Comparison of ENCODE assay signal across 30 cellular contexts in genomic region chr22:22923930-22924329, GRCh38. TPM values are rescaled to one million over a fixed set of nuclear protein-coding genes. Genes with fewer than 3 reads are reported as not detected.
"Had no signal": no experiment of that assay in that cellular context is flagged by ENCODE, and none has a peak within 500 bp of the region (broad histone marks: within the 10 kb centered on the region; RNA-seq: fewer than 3 reads in every experiment).

No MANE protein-coding gene starts in this region.

- H3K27ac Mint-ChIP-seq: activated CD4-positive, alpha-beta memory T cell treated with anti-CD3 and anti-CD28 coated beads, Interleukin-2, amount 10 ng/mL, durations not matched to agents 7 days and 5 days; activated CD4-positive, alpha-beta T cell treated with anti-CD3 and anti-CD28 coated beads, Interleukin-2, amount 10 ng/mL, durations not matched to agents 7 days and 5 days; activated T-cell treated with anti-CD3 and anti-CD28 coated beads, Interleukin-2, amount 50 U/mL, for 24 hours; stimulated activated effector memory CD8-positive, alpha-beta T cell treated with anti-CD3 and anti-CD28 coated beads, Interleukin-12 subunit alpha, Interleukin-12 subunit beta, amount 100 ng/mL, for 72 hours; stimulated activated naive CD8-positive, alpha-beta T cell treated with anti-CD3 and anti-CD28 coated beads, Interleukin-15, amount 100 ng/mL, for 72 hours had no signal

- H3K36me3 ChIP-seq: esophagus muscularis mucosa, heart right ventricle, pancreas, prostate gland, upper lobe of left lung, vagina had no signal

- H3K4me3 Mint-ChIP-seq: activated CD4-positive, alpha-beta memory T cell treated with anti-CD3 and anti-CD28 coated beads, Interleukin-2, amount 10 ng/mL, durations not matched to agents 7 days and 5 days; activated CD4-positive, alpha-beta T cell treated with anti-CD3 and anti-CD28 coated beads, Interleukin-2, amount 10 ng/mL, durations not matched to agents 7 days and 5 days; activated T-cell treated with anti-CD3 and anti-CD28 coated beads, Interleukin-2, amount 50 U/mL, for 24 hours; activated T-helper 17 cell treated with anti-CD3 and anti-CD28 coated beads, Interleukin-2, amount 50 U/mL, for 72 hours; stimulated activated effector memory CD8-positive, alpha-beta T cell treated with anti-CD3 and anti-CD28 coated beads, Interleukin-12 subunit alpha, Interleukin-12 subunit beta, amount 100 ng/mL, for 72 hours; stimulated activated naive CD8-positive, alpha-beta T cell treated with anti-CD3 and anti-CD28 coated beads, Interleukin-15, amount 100 ng/mL, for 72 hours had no signal

- H3K27me3 ChIP-seq: foreskin keratinocyte, pancreas, upper lobe of left lung, vagina had no signal

- H3K27me3 Mint-ChIP-seq: activated T-cell treated with anti-CD3 and anti-CD28 coated beads, Interleukin-2, amount 50 U/mL, for 24 hours; activated T-helper 17 cell treated with anti-CD3 and anti-CD28 coated beads, Interleukin-2, amount 50 U/mL, for 72 hours had no signal

- H3K9me3 Mint-ChIP-seq: activated CD4-positive, alpha-beta memory T cell treated with anti-CD3 and anti-CD28 coated beads, Interleukin-2, amount 10 ng/mL, durations not matched to agents 7 days and 5 days; activated CD4-positive, alpha-beta T cell treated with anti-CD3 and anti-CD28 coated beads, Interleukin-2, amount 10 ng/mL, durations not matched to agents 7 days and 5 days; activated T-cell treated with anti-CD3 and anti-CD28 coated beads, Interleukin-2, amount 50 U/mL, for 24 hours; activated T-helper 17 cell treated with anti-CD3 and anti-CD28 coated beads, Interleukin-2, amount 50 U/mL, for 72 hours; stimulated activated effector memory CD8-positive, alpha-beta T cell treated with anti-CD3 and anti-CD28 coated beads, Interleukin-12 subunit alpha, Interleukin-12 subunit beta, amount 100 ng/mL, for 72 hours; stimulated activated naive CD8-positive, alpha-beta T cell treated with anti-CD3 and anti-CD28 coated beads, Interleukin-15, amount 100 ng/mL, for 72 hours had no signal

- H3K27ac ChIP-seq: esophagus muscularis mucosa, foreskin keratinocyte, heart right ventricle, pancreas, prostate gland, skin epidermis, upper lobe of left lung, vagina had no signal

- H3K4me3 ChIP-seq: esophagus muscularis mucosa, heart right ventricle, pancreas, prostate gland, skin epidermis, upper lobe of left lung, vagina had no signal

- H3K4me1 ChIP-seq: foreskin keratinocyte, pancreas, vagina had no signal

- ATAC-seq: activated T-helper 17 cell treated with anti-CD3 and anti-CD28 coated beads, Interleukin-2, amount 50 U/mL, for 72 hours; foreskin keratinocyte; heart right ventricle; left ventricle myocardium superior; pancreas; sciatic nerve; stimulated activated effector memory CD8-positive, alpha-beta T cell treated with anti-CD3 and anti-CD28 coated beads, Interleukin-12 subunit alpha, Interleukin-12 subunit beta, amount 100 ng/mL, for 72 hours; stimulated activated naive CD8-positive, alpha-beta T cell treated with anti-CD3 and anti-CD28 coated beads, Interleukin-15, amount 100 ng/mL, for 72 hours had no signal

- H3K36me3 Mint-ChIP-seq: stimulated activated effector memory CD8-positive, alpha-beta T cell treated with anti-CD3 and anti-CD28 coated beads, Interleukin-12 subunit alpha, Interleukin-12 subunit beta, amount 100 ng/mL, for 72 hours had no signal

- H3K9me3 ChIP-seq: esophagus muscularis mucosa, heart right ventricle, pancreas, prostate gland, upper lobe of left lung, vagina had no signal

- DNase-seq: activated CD4-positive, alpha-beta memory T cell treated with anti-CD3 and anti-CD28 coated beads, Interleukin-2, amount 10 ng/mL, durations not matched to agents 7 days and 5 days; activated CD4-positive, alpha-beta T cell treated with anti-CD3 and anti-CD28 coated beads for 1 hour; activated CD4-positive, alpha-beta T cell treated with anti-CD3 and anti-CD28 coated beads, Interleukin-2, amount 10 ng/mL, durations not matched to agents 7 days and 5 days; activated CD8-positive, alpha-beta memory T cell treated with anti-CD3 and anti-CD28 coated beads, Interleukin-2, amount 50 U/mL, for 48 hours; activated gamma-delta T cell treated with Interleukin-2 at 50 U/mL for 16 hours; activated naive CD4-positive, alpha-beta T cell treated with anti-CD3 and anti-CD28 coated beads, Interleukin-2, amount 50 U/mL, for 16 hours; activated T-cell treated with anti-CD3 and anti-CD28 coated beads, Interleukin-2, amount 50 U/mL, for 24 hours; amygdala; central memory CD4-positive, alpha-beta T cell; effector CD4-positive, alpha-beta T cell; foreskin keratinocyte; heart right ventricle; nucleus accumbens; pancreas; retina; stimulated activated CD4-positive, alpha-beta T cell treated with anti-CD3 and anti-CD28 coated beads, Interleukin-12 subunit alpha, Interleukin-12 subunit beta, amount 100 ng/mL, for 4 hours; stimulated activated CD4-positive, alpha-beta T cell treated with anti-CD3 and anti-CD28 coated beads, Interleukin-4, amount 100 ng/mL, for 24 hours; stimulated activated naive CD8-positive, alpha-beta T cell treated with anti-CD3 and anti-CD28 coated beads, Interleukin-15, amount 100 ng/mL, for 72 hours; substantia nigra; upper lobe of left lung had no signal

RNA-seq across cellular contexts. Expression of gene IGLL5, which starts 36.3 kb away (rescaled TPM):
- total RNA-seq: activated CD4-positive, alpha-beta memory T cell treated with anti-CD3 and anti-CD28 coated beads, Interleukin-2, amount 10 ng/mL, durations not matched to agents 7 days and 5 days; activated CD4-positive, alpha-beta T cell treated with anti-CD3 and anti-CD28 coated beads, Interleukin-2, amount 10 ng/mL, durations not matched to agents 7 days and 5 days; activated T-helper 17 cell treated with anti-CD3 and anti-CD28 coated beads, Interleukin-2, amount 50 U/mL, for 72 hours; foreskin keratinocyte; glomerular endothelial cell; lung microvascular endothelial cell; prostate gland had no signal
- polyA plus RNA-seq: foreskin keratinocyte had no signal
